ENCODE assay signal across 8 cellular contexts in genomic region chr14:23286020-23286903, GRCh38. TPM values are rescaled to one million over a fixed set of nuclear protein-coding genes. Genes with fewer than 3 reads are reported as not detected.
DNase-seq lines count a peak whose midpoint lies in the region; ATAC-seq and TF ChIP-seq lines count a peak whose summit lies in the region.

HOMEZ (minus strand) TSS chr14:23286132; CDS start chr14:23285952, 180 bp downstream.

- TF ChIP-seq POLR2A in upper lobe of left lung (IDR thresholded peaks at IDR 0.05), result peak in 3 of 4 donors; percentile 78 to 89 (median 85)

- H3K27me3 ChIP-seq in cardiac muscle cell, result peaks cover 4% of the 10 kb centered on the region
- H3K27me3 ChIP-seq in upper lobe of left lung, result no peaks in the 10 kb centered on the region

- ATAC-seq in HG02759 (IDR thresholded peaks at IDR 0.05; ENCODE audit: unreplicated experiment) (peak; percentile 98), upper lobe of left lung (ENCODE audit: low FRiP score in 2 of 2) (peak; percentile 99 to 100)

- H3K36me3 ChIP-seq in cardiac muscle cell (no peaks in the 10 kb centered on the region), upper lobe of left lung (peaks cover 0 to 7% (median 0%) of the 10 kb centered on the region in 4 donors)

- H3K4me1 ChIP-seq in cardiac muscle cell (ENCODE audit: low read depth) (peaks cover 11% of the 10 kb centered on the region), upper lobe of left lung (peaks cover 11 to 24% (median 19%) of the 10 kb centered on the region in 4 donors)

- H3K9me3 ChIP-seq in cardiac muscle cell (ENCODE audit: low read depth), result no peaks in the 10 kb centered on the region
- H3K9me3 ChIP-seq in upper lobe of left lung, result no peaks in the 10 kb centered on the region

- 2 to 4% methylated on average over 4 to 34 of the region's 53 CpGs for WGBS in upper lobe of left lung, 2 donors

- peak in 1 of 4 donors; percentile 52 for TF ChIP-seq EP300 in upper lobe of left lung (IDR thresholded peaks at IDR 0.05)

- TF ChIP-seq CTCF in GM12865 (IDR thresholded peaks at IDR 0.05; ENCODE audit: insufficient read depth, low read depth, low read length, missing control alignments) (peak; percentile 2), cardiac muscle cell (IDR thresholded peaks at IDR 0.05; ENCODE audit: low read depth, low read length) (peak; percentile 14), upper lobe of left lung (IDR thresholded peaks at IDR 0.05) (peak in 4 of 6 experiments; percentile 16 to 43 (median 36))

- H3K4me3 ChIP-seq in GM12865 (ENCODE audit: low read depth, low read length) (peak within 1 kb of the TSS; percentile 99), cardiac muscle cell (peak within 1 kb of the TSS; percentile 87), upper lobe of left lung (peak within 1 kb of the TSS; percentile 58 to 91 (median 88))

- peak; percentile 99 for DNase-seq in GM12865 (ENCODE audit: low read depth)
- DNase-seq in NCI-H1417 (lab: John Stamatoyannopoulos, UW), result peak; percentile 98 to 99 (median 99)
- peak; percentile 96 to 99 for DNase-seq in SW 1271 (lab: John Stamatoyannopoulos, UW)
- peak; percentile 99 for DNase-seq in activated naive CD8-positive, alpha-beta T cell treated with anti-CD3 and anti-CD28 coated beads, Interleukin-2, amount 50 U/mL, for 16 hours (ENCODE audit: low read depth, low spot score)
- peak; percentile 98 to 100 for DNase-seq in cardiac muscle cell (ENCODE audit: low read depth in 1 of 2, low spot score in 1 of 2)
- DNase-seq in pons (ENCODE audit: low spot score), result peak; percentile 98
- peak; percentile 99 for DNase-seq in upper lobe of left lung

- H3K27ac ChIP-seq in cardiac muscle cell (peak within 1 kb of the TSS; percentile 67), upper lobe of left lung (peak within 1 kb of the TSS; percentile 90 to 98 (median 94))

RNA-seq across cellular contexts. Expression of gene HOMEZ, which starts in this region (rescaled TPM):
- total RNA-seq in cardiac muscle cell (12.3 and 13.6 TPM in 2 replicates), upper lobe of left lung (10 to 100 TPM in 4 of 6 donors, 1 to 10 TPM in 2; 3.9 to 13.7 (median 11.2) TPM)
- polyA plus RNA-seq in cardiac muscle cell, result 20.8 and 26.5 TPM in 2 replicates

Comparison
In these comparisons a context has a peak if more than half of its experiments do, and no peak if none do; other contexts are left out.
1. Peak in every context shown above with its lines: DNase-seq, ATAC-seq, H3K4me3 ChIP-seq and H3K27ac ChIP-seq.